Comparison of ENCODE assay signal across 1 cellular context in genomic region chr10:62048919-62049636, GRCh38.
A peak's percentile ranks its signal among the peaks of the same experiment; 100 is the strongest.
TF ChIP-seq lines count a peak whose summit lies in the region.

No MANE protein-coding gene starts in this region.

TF ChIP-seq in HepG2, 621 proteins besides CTCF, POLR2A, EP300 and RAD21 (continued from another document and continues in another):
- no peak for TF ChIP-seq ZNF407 (CRISPR knock-in tag; IDR thresholded peaks at IDR 0.05; ENCODE audit: not compliant biosample characterization)
- no peak for TF ChIP-seq GTF3A (CRISPR knock-in tag; conservative IDR thresholded peaks at IDR 0.05)
- peak; percentile 89 for TF ChIP-seq ZNF441 (CRISPR knock-in tag; IDR thresholded peaks at IDR 0.05; ENCODE audit: borderline replicate concordance)
- TF ChIP-seq ZNF784 (CRISPR knock-in tag; IDR thresholded peaks at IDR 0.05; ENCODE audit: borderline replicate concordance), result 0 out of 2 replicates have a peak, but pooled peaks have one; percentile 69
- peak; percentile 17 for TF ChIP-seq TBL1XR1 (IDR thresholded peaks at IDR 0.05; ENCODE audit: borderline replicate concordance, low read length, partially characterized antibody)
- no peak for TF ChIP-seq PCBP2 (optimal IDR thresholded peaks at IDR 0.05; ENCODE audit: low read depth, low read length, poor library complexity, severe bottlenecking)
- TF ChIP-seq UBTF (CRISPR knock-in tag; IDR thresholded peaks at IDR 0.05), result peak; percentile 93
- 0 out of 2 replicates have a peak, but pooled peaks have one; percentile 29 for TF ChIP-seq ZNF136 (CRISPR knock-in tag; IDR thresholded peaks at IDR 0.05; ENCODE audit: low read depth)
- peak; percentile 91 for TF ChIP-seq ATF7-NPFF (CRISPR knock-in tag; IDR thresholded peaks at IDR 0.05; ENCODE audit: low read depth)
- TF ChIP-seq ZNF121 (CRISPR knock-in tag; IDR thresholded peaks at IDR 0.05), result no peak
- TF ChIP-seq SSRP1 (CRISPR knock-in tag; IDR thresholded peaks at IDR 0.05), result peak; percentile 90; the same call in 1 of the 2 replicates
- TF ChIP-seq KAT7 (CRISPR knock-in tag; IDR thresholded peaks at IDR 0.05; ENCODE audit: borderline replicate concordance), result peak; percentile 61; the same call in 1 of the 2 replicates
- TF ChIP-seq ZBTB40 (IDR thresholded peaks at IDR 0.05), result no peak
- peak; percentile 91 for TF ChIP-seq ZBTB40 (CRISPR knock-in tag; IDR thresholded peaks at IDR 0.05)
- no peak for TF ChIP-seq ZNF513 (CRISPR knock-in tag; conservative IDR thresholded peaks at IDR 0.05)
- TF ChIP-seq ZNF883 (CRISPR knock-in tag; IDR thresholded peaks at IDR 0.05; ENCODE audit: not compliant biosample characterization), result peak; percentile 88
- peak; percentile 80; the same call in 1 of the 2 replicates for TF ChIP-seq AFF4 (CRISPR knock-in tag; IDR thresholded peaks at IDR 0.05)
- TF ChIP-seq ISX (CRISPR knock-in tag; conservative IDR thresholded peaks at IDR 0.05), result no peak
- no peak for TF ChIP-seq RNF219 (CRISPR knock-in tag; IDR thresholded peaks at IDR 0.05)
